Comparison of ENCODE assay signal across 24 cellular contexts in the genomic region with DNA sequence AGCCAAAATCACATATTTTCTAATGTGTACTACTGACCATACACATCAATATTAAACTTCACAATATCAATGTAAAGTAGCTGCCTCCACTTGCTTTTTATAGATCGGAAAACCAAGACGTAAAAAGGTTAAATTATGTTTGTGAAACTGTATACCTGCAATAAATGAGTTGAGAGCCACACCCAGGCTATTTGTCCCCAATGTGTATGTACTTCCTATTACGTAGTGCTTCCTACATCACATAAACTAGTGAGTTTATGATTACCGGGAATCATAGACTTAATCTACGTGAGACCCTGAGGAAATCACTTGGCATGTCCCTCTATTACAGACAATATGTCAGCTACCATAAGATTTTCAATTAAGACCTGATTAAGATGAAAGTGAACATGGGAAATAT.
DNase-seq lines count a peak whose midpoint lies in the region; ATAC-seq, FAIRE-seq and TF ChIP-seq lines count a peak whose summit lies in the region.
"Had no signal": no experiment of that assay in that cellular context is flagged by ENCODE, and none has a peak within 500 bp of the region (broad histone marks: within the 10 kb centered on the region; RNA-seq: fewer than 3 reads in every experiment).

No MANE protein-coding gene starts in this region.

- peak overlapping the region; percentile 34; the same call in 1 of the 2 replicates for H2AFZ ChIP-seq in GM23338

- no peaks in the 10 kb centered on the region for H3K9me3 Mint-ChIP-seq in GM23338

- no peaks in the 10 kb centered on the region for H3K9me3 ChIP-seq in mucosa of descending colon
- H3K9me3 ChIP-seq: A549, BE2C, BLaER1 had no signal

- TF ChIP-seq CTCF in GM23338 (conservative IDR thresholded peaks at IDR 0.05; ENCODE audit: low read depth in 2 of 2): no peak
- no peak for TF ChIP-seq CTCF in mucosa of descending colon (IDR thresholded peaks at IDR 0.05)

- DNase-seq in GM23338 (ENCODE audit: low spot score): no peak
- DNase-seq in NCI-H748 treated with DMSO at 0.1 percent for 48 hours (lab: John Stamatoyannopoulos, UW): peak; percentile 48
- peak in 1 of 3 donors; percentile 21 for DNase-seq in mucosa of descending colon
- DNase-seq in GM12892 (ENCODE audit: insufficient read length): no peak
- DNase-seq: BE2C; C1 segment of cervical spinal cord; CD4-positive, alpha-beta memory T cell; CD4-positive, CD25-positive, alpha-beta regulatory T cell; CD8-positive, alpha-beta memory T cell; COR-L47; DMS 273 treated with DMSO at 0.1 percent for 48 hours; DMS153; DMS53; DMS79; DND-41; EL; GDM1 had no signal

- no peaks in the 10 kb centered on the region for H4K20me1 ChIP-seq in GM23338 (replicated peaks; ENCODE audit: insufficient read depth)
- H4K20me1 ChIP-seq: BLaER1 had no signal

- H3K27me3 Mint-ChIP-seq in GM23338 (ENCODE audit: insufficient read depth, low read depth, poor library complexity): no peaks in the 10 kb centered on the region
- H3K27me3 Mint-ChIP-seq: CD4-positive, alpha-beta memory T cell; CD4-positive, CD25-positive, alpha-beta regulatory T cell; CD8-positive, alpha-beta memory T cell had no signal

- H3K36me3 Mint-ChIP-seq in GM23338 (ENCODE audit: low read depth): no peaks in the 10 kb centered on the region
- H3K36me3 Mint-ChIP-seq: CD14-positive monocyte; CD4-positive, alpha-beta memory T cell; CD4-positive, CD25-positive, alpha-beta regulatory T cell; CD8-positive, alpha-beta memory T cell had no signal

- 0 out of 2 replicates have a peak, but pooled peaks cover 4% of the 10 kb centered on the region for H3K4me1 ChIP-seq in GM23338 (ENCODE audit: insufficient read depth)
- no peaks in the 10 kb centered on the region for H3K4me1 ChIP-seq in mucosa of descending colon (ENCODE audit: low read depth)
- H3K4me1 ChIP-seq: A549, BE2C, BLaER1 had no signal

- peak overlapping the region; percentile 39 for H3K4me2 ChIP-seq in GM23338
- H3K4me2 ChIP-seq: A549, BLaER1 had no signal

- no peak for FAIRE-seq in GM12892 (lab: Jason Lieb, UNC)
- FAIRE-seq: A549, GM12878, GM19239 had no signal

- H3K36me3 ChIP-seq in GM23338 (ENCODE audit: insufficient read depth) (no peaks in the 10 kb centered on the region), mucosa of descending colon (ENCODE audit: low read depth) (no peaks in the 10 kb centered on the region)
- H3K36me3 ChIP-seq: BE2C, BLaER1 had no signal

- H3K4me1 Mint-ChIP-seq in GM23338: peaks cover 11% of the 10 kb centered on the region; the same call in 2 of the 3 replicates
- H3K4me1 Mint-ChIP-seq: CD14-positive monocyte; CD4-positive, alpha-beta memory T cell; CD4-positive, CD25-positive, alpha-beta regulatory T cell; CD8-positive, alpha-beta memory T cell had no signal

- no peak overlapping the region for H3K27ac Mint-ChIP-seq in GM23338
- H3K27ac Mint-ChIP-seq: CD14-positive monocyte; CD4-positive, alpha-beta memory T cell; CD4-positive, CD25-positive, alpha-beta regulatory T cell; CD8-positive, alpha-beta memory T cell had no signal

- TF ChIP-seq POLR2A in GM12892 (IDR thresholded peaks at IDR 0.05; ENCODE audit: low read depth, low read length): no peak

- H3K4me3 Mint-ChIP-seq in GM23338: no peak overlapping the region
- H3K4me3 Mint-ChIP-seq: CD14-positive monocyte; CD4-positive, alpha-beta memory T cell; CD4-positive, CD25-positive, alpha-beta regulatory T cell; CD8-positive, alpha-beta memory T cell had no signal

- no peaks in the 10 kb centered on the region for H3K79me2 ChIP-seq in GM23338 (replicated peaks; ENCODE audit: insufficient read depth)

- H3K9me2 ChIP-seq in GM23338 (ENCODE audit: insufficient read depth): no peaks in the 10 kb centered on the region

- H3F3A ChIP-seq in GM23338 (replicated peaks; ENCODE audit: low read depth): no peaks in the 10 kb centered on the region

- H3K4me3 ChIP-seq in GM23338: no peak overlapping the region
- no peak overlapping the region for H3K4me3 ChIP-seq in mucosa of descending colon
- H3K4me3 ChIP-seq: A549, BLaER1, GM12878 had no signal

- no peaks in the 10 kb centered on the region for H3K27me3 ChIP-seq in GM23338 (ENCODE audit: insufficient read depth)
- H3K27me3 ChIP-seq: BE2C, BLaER1 had no signal

- no peak for ATAC-seq in GM23338
- peak; percentile 71 for ATAC-seq in mucosa of descending colon
- no peak for ATAC-seq in HG03135 (IDR thresholded peaks at IDR 0.05; ENCODE audit: unreplicated experiment)
- ATAC-seq: A549, GM12878 had no signal

- no peak overlapping the region for H3K27ac ChIP-seq in GM23338 (ENCODE audit: low read depth)
- H3K27ac ChIP-seq: 22Rv1, A549, BLaER1 had no signal

- intact Hi-C loops in mucosa of descending colon (cut with DNase I, micrococcal nuclease): no loop called here

TF ChIP-seq in GM23338, 12 proteins besides CTCF, POLR2A, EP300 and RAD21 (continues in another document):
- TF ChIP-seq, protein P1, sequence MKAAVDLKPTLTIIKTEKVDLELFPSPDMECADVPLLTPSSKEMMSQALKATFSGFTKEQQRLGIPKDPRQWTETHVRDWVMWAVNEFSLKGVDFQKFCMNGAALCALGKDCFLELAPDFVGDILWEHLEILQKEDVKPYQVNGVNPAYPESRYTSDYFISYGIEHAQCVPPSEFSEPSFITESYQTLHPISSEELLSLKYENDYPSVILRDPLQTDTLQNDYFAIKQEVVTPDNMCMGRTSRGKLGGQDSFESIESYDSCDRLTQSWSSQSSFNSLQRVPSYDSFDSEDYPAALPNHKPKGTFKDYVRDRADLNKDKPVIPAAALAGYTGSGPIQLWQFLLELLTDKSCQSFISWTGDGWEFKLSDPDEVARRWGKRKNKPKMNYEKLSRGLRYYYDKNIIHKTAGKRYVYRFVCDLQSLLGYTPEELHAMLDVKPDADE (IDR thresholded peaks at IDR 0.05): no peak
- TF ChIP-seq NANOG (IDR thresholded peaks at IDR 0.05; ENCODE audit: borderline replicate concordance) (no peak), STAT1 (IDR thresholded peaks at IDR 0.05; ENCODE audit: unreplicated experiment) (no peak), ZNF331 (CRISPR knock-in tag; IDR thresholded peaks at IDR 0.05; ENCODE audit: low read depth) (no peak), EZH2phosphoT487 (IDR thresholded peaks at IDR 0.05; ENCODE audit: unreplicated experiment) (no peak), JUNB (IDR thresholded peaks at IDR 0.05; ENCODE audit: unreplicated experiment) (no peak), CREB1 (CRISPR knock-in tag; IDR thresholded peaks at IDR 0.05; ENCODE audit: low read depth) (no peak), ZNF114 (CRISPR knock-in tag; IDR thresholded peaks at IDR 0.05) (no peak), EZH2 (IDR thresholded peaks at IDR 0.05; ENCODE audit: low read depth, unreplicated experiment) (no peak)
- TF ChIP-seq, protein P2, sequence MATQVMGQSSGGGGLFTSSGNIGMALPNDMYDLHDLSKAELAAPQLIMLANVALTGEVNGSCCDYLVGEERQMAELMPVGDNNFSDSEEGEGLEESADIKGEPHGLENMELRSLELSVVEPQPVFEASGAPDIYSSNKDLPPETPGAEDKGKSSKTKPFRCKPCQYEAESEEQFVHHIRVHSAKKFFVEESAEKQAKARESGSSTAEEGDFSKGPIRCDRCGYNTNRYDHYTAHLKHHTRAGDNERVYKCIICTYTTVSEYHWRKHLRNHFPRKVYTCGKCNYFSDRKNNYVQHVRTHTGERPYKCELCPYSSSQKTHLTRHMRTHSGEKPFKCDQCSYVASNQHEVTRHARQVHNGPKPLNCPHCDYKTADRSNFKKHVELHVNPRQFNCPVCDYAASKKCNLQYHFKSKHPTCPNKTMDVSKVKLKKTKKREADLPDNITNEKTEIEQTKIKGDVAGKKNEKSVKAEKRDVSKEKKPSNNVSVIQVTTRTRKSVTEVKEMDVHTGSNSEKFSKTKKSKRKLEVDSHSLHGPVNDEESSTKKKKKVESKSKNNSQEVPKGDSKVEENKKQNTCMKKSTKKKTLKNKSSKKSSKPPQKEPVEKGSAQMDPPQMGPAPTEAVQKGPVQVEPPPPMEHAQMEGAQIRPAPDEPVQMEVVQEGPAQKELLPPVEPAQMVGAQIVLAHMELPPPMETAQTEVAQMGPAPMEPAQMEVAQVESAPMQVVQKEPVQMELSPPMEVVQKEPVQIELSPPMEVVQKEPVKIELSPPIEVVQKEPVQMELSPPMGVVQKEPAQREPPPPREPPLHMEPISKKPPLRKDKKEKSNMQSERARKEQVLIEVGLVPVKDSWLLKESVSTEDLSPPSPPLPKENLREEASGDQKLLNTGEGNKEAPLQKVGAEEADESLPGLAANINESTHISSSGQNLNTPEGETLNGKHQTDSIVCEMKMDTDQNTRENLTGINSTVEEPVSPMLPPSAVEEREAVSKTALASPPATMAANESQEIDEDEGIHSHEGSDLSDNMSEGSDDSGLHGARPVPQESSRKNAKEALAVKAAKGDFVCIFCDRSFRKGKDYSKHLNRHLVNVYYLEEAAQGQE (IDR thresholded peaks at IDR 0.05; ENCODE audit: unreplicated experiment): no peak
